ENCODE assay signal across 8 cellular contexts in the genomic region with DNA sequence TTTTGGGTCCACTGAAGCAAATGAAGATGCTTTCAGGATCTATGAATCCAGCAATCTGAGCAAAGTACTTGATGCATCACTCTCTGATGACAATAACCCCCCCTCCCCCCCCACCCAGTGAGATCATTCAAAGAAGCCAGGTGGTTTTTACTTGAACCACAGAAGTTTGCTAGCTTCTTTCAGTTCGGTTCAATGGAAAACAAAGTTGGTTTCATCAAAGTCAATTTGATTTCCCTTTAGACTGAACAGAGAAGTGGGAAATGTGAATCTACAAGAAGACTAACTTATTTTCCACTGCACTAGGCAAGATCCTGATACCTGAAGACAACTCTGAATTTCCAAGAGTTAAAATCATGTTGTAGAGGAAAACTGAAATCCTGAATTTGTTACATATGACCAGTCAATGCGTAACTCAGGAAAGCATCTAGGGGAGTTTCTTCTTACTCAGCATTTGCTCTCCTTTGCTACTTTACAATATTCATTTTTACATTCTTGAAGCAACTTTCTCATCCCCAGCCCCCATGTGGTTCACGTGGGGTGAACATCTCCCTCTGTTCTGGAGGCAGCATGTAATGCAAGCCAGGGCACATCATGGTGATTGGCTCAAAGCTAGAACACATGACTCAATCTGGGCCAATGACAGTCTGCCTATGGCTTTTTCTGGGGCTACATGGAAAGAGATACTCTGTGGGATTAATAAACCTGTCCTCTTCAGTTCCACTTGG.
DNase-seq lines count a peak whose midpoint lies in the region; ATAC-seq and TF ChIP-seq lines count a peak whose summit lies in the region.

No MANE protein-coding gene starts in this region.

- DNase-seq in activated T-cell treated with anti-CD3 and anti-CD28 coated beads for 4 hours (peak; percentile 51), nephron progenitor cell (no peak), NCI-H510A (lab: John Stamatoyannopoulos, UW) (no peak), GF-D8 (lab: John Stamatoyannopoulos, UW) (no peak), coronary artery (ENCODE audit: low spot score) (no peak)

- no peak overlapping the region for H3K27ac ChIP-seq in coronary artery

- H3K4me1 Mint-ChIP-seq in nephron progenitor cell: peaks cover 28% of the 10 kb centered on the region

- peaks cover 27% of the 10 kb centered on the region for H3K9me3 Mint-ChIP-seq in nephron progenitor cell

- peak overlapping the region; percentile 36 for H3K27ac Mint-ChIP-seq in nephron progenitor cell

- peak; percentile 65 for ATAC-seq in GM19395 (IDR thresholded peaks at IDR 0.05; ENCODE audit: unreplicated experiment)
- ATAC-seq in HG03439 (IDR thresholded peaks at IDR 0.05; ENCODE audit: unreplicated experiment): peak; percentile 59
- no peak for ATAC-seq in HG03025 (IDR thresholded peaks at IDR 0.05; ENCODE audit: low FRiP score, unreplicated experiment)

- TF ChIP-seq CTCF in nephron progenitor cell (IDR thresholded peaks at IDR 0.05) (no peak), coronary artery (IDR thresholded peaks at IDR 0.05) (no peak)

- no peak overlapping the region for H3K4me3 Mint-ChIP-seq in nephron progenitor cell

- H3K36me3 Mint-ChIP-seq in nephron progenitor cell (ENCODE audit: low read depth): peaks cover 46% of the 10 kb centered on the region

- H3K27me3 Mint-ChIP-seq in nephron progenitor cell (ENCODE audit: low read depth, poor library complexity): no peaks in the 10 kb centered on the region

- no peak overlapping the region for H3K4me3 ChIP-seq in coronary artery
